31 cellular contexts compared by ENCODE assay signal in the genomic region with DNA sequence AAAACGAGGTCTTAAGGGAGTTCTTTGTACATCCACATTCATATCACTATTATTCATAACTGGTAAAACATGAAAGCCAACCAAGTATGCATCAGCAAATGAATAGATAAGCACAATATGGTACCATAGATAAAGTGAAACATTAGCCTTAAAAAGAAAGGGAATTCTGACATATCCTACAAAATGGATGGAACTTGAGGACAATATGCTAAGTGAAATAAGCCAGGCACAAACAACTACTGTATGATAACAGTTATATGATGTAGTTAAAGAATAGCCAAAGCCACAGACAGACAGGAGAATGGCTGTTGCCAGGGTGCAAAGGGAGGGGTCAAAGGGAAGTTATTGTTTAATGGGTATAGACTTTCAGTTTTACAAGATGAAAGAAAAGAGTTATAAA.
DNase-seq lines count a peak whose midpoint lies in the region; ATAC-seq, FAIRE-seq and TF ChIP-seq lines count a peak whose summit lies in the region.
"Had no signal": no experiment of that assay in that cellular context is flagged by ENCODE, and none has a peak within 500 bp of the region (broad histone marks: within the 10 kb centered on the region; RNA-seq: fewer than 3 reads in every experiment).

No MANE protein-coding gene starts in this region.

- H3K4me2 ChIP-seq in IMR-90 (ENCODE audit: low read depth, low read length) = no peak overlapping the region

- no peak overlapping the region for H2BK5ac ChIP-seq in IMR-90 (ENCODE audit: low read depth, low read length, poor library complexity, severe bottlenecking)

- FAIRE-seq in small intestine (lab: Jason Lieb, UNC) = no peak
- no peak for FAIRE-seq in kidney (lab: Jason Lieb, UNC)
- FAIRE-seq: keratinocyte had no signal

- H3K9me3 ChIP-seq in IMR-90 (ENCODE audit: control insufficient read depth, insufficient read depth, low read length) = no peaks in the 10 kb centered on the region
- no peaks in the 10 kb centered on the region for H3K9me3 ChIP-seq in small intestine (ENCODE audit: control insufficient read depth, low read depth)
- H3K9me3 ChIP-seq in kidney (ENCODE audit: control insufficient read depth in 1 of 2, low read length in 2 of 2) = no peaks in the 10 kb centered on the region
- H3K9me3 ChIP-seq in lower lobe of right lung = no peaks in the 10 kb centered on the region
- H3K9me3 ChIP-seq: adrenal gland, body of pancreas, ovary had no signal

- no peak overlapping the region for H4K91ac ChIP-seq in IMR-90 (ENCODE audit: insufficient read depth, low read depth, low read length)

- no peaks in the 10 kb centered on the region; the same call in 1 of the 2 replicates for H3K9me1 ChIP-seq in IMR-90 (ENCODE audit: insufficient read depth, low read length)

- no peak overlapping the region for H3K18ac ChIP-seq in IMR-90 (ENCODE audit: low read depth, low read length)

- H2AFZ ChIP-seq in IMR-90 (replicated peaks; ENCODE audit: low read length, poor library complexity) = no peak overlapping the region
- H2AFZ ChIP-seq: GM23248 had no signal

- DNase-seq in IMR-90 (peak; percentile 37), amniotic epithelial cell (ENCODE audit: low read depth) (peak; percentile 91), fibroblast of the aortic adventitia (ENCODE audit: low read depth) (peak; percentile 85), small intestine (peak; percentile 82), kidney (no peak), lower lobe of right lung (no peak), NCI-H1092 (lab: John Stamatoyannopoulos, UW) (no peak), posterior cingulate gyrus (no peak)
- DNase-seq: activated CD4-positive, alpha-beta memory T cell treated with anti-CD3 and anti-CD28 coated beads for 36 hours; activated CD4-positive, alpha-beta T cell treated with anti-CD3 and anti-CD28 coated beads for 1 hour; activated CD8-positive, alpha-beta memory T cell treated with anti-CD3 and anti-CD28 coated beads, Interleukin-2, amount 50 U/mL, for 4 hours; activated naive CD4-positive, alpha-beta T cell treated with anti-CD3 and anti-CD28 coated beads, Interleukin-2, amount 10 ng/mL, durations not matched to agents 7 days and 5 days; adrenal gland; body of pancreas; C1 segment of cervical spinal cord; COR-L47; glutamatergic neuron; GM23248; HFFc6; naive thymus-derived CD8-positive, alpha-beta T cell; NCI-H1417 treated with DMSO at 0.1 percent for 48 hours; NCI-H2081; NCI-H2227 treated with DMSO at 0.1 percent for 48 hours; NCI-H526 treated with DMSO at 0.1 percent for 48 hours; ovary; Right ventricle myocardium superior; stimulated activated naive B cell treated with anti-CD40 and anti-IgM and Interleukin-4, amounts not matched to agents 10 μg/mL and 1 μg/mL and 100 μg/mL, for 72 hours; substantia nigra; T-helper 2 cell had no signal

- intact Hi-C loops in IMR-90 (cut with micrococcal nuclease) (no loop called here), kidney (cut with DNase I) (no loop called here), lower lobe of right lung (cut with DNase I) (no loop called here), posterior cingulate gyrus (cut with DNase I) (no loop called here)

- H3K79me1 ChIP-seq in IMR-90 (ENCODE audit: low read depth in 1 of 2, low read length in 2 of 2) = peaks cover 26 to 53% of the 10 kb centered on the region in 2 experiments

- H3K36me3 ChIP-seq in IMR-90 (ENCODE audit: control insufficient read depth, insufficient read depth, low read length) (peaks cover 3% of the 10 kb centered on the region; the same call in 1 of the 2 replicates), small intestine (ENCODE audit: control insufficient read depth in 2 of 2, insufficient read depth in 2 of 2, low read length in 2 of 2) (no peaks in the 10 kb centered on the region), kidney (ENCODE audit: control insufficient read depth in 1 of 2, insufficient read depth in 2 of 2, low read length in 2 of 2) (no peaks in the 10 kb centered on the region), lower lobe of right lung (no peaks in the 10 kb centered on the region)
- H3K36me3 ChIP-seq: adrenal gland, ovary had no signal

- 0 out of 2 replicates have a peak, but pooled peaks cover 3% of the 10 kb centered on the region for H4K20me1 ChIP-seq in IMR-90 (ENCODE audit: insufficient read depth, low read length)

- no peak overlapping the region for H2AK9ac ChIP-seq in IMR-90 (replicated peaks; ENCODE audit: low read depth, low read length, poor library complexity)

- no peak overlapping the region for H3K4ac ChIP-seq in IMR-90 (ENCODE audit: low read depth, low read length)

- POLR2A ChIA-PET in IMR-90 (lab: Charles Lee; ENCODE audit: unreplicated experiment) = no interaction called here

- in situ Hi-C loops in IMR-90 (cut with MboI; ENCODE audit: low sequenced_read_pairs) = no loop called here

- CTCF ChIA-PET in IMR-90 (lab: Yijun Ruan, JAX) = no interaction called here

- H3K4me1 ChIP-seq in IMR-90 (ENCODE audit: control insufficient read depth, insufficient read depth, low read length) = no peaks in the 10 kb centered on the region; the same call in 1 of the 2 replicates
- peaks cover 0 to 2% of the 10 kb centered on the region in 2 donors for H3K4me1 ChIP-seq in small intestine (ENCODE audit: control insufficient read depth in 2 of 2, insufficient read depth in 1 of 2, low read depth in 1 of 2, low read length in 1 of 2)
- H3K4me1 ChIP-seq in kidney (ENCODE audit: control insufficient read depth in 1 of 2, insufficient read depth in 1 of 2, low read depth in 1 of 2, low read length in 2 of 2) = peaks cover 0 to 6% of the 10 kb centered on the region in 2 donors
- H3K4me1 ChIP-seq in lower lobe of right lung = no peaks in the 10 kb centered on the region

- no peak overlapping the region for H2BK15ac ChIP-seq in IMR-90 (ENCODE audit: low read depth, low read length)

- H3K4me3 ChIP-seq in IMR-90 (ENCODE audit: insufficient read depth, low read depth, low read length) (no peak overlapping the region), fibroblast of the aortic adventitia (ENCODE audit: low read depth, low read length) (no peak overlapping the region), small intestine (ENCODE audit: low read depth in 1 of 2, low read length in 2 of 2) (no peak overlapping the region), kidney (ENCODE audit: low read length in 2 of 2) (no peak overlapping the region), lower lobe of right lung (no peak overlapping the region)
- H3K4me3 ChIP-seq: adrenal gland, body of pancreas, GM23248, ovary had no signal

- TF ChIP-seq POLR2A in IMR-90 (IDR thresholded peaks at IDR 0.05; ENCODE audit: low read depth, low read length) = no peak

- no peak overlapping the region for H3K14ac ChIP-seq in IMR-90 (replicated peaks; ENCODE audit: low read depth, low read length)

- no peak overlapping the region for H4K5ac ChIP-seq in IMR-90 (ENCODE audit: low read depth, low read length)

- no peak overlapping the region for H2BK20ac ChIP-seq in IMR-90 (ENCODE audit: low read depth, low read length)

- TF ChIP-seq CTCF in IMR-90 (conservative IDR thresholded peaks at IDR 0.05; ENCODE audit: low read depth, low read length) = no peak
- no peak for TF ChIP-seq CTCF in fibroblast of the aortic adventitia (IDR thresholded peaks at IDR 0.05; ENCODE audit: insufficient read depth, low read length)
- TF ChIP-seq CTCF in kidney (IDR thresholded peaks at IDR 0.05; ENCODE audit: borderline replicate concordance, extremely low read depth, insufficient read depth) = no peak
- TF ChIP-seq CTCF in lower lobe of right lung (IDR thresholded peaks at IDR 0.05) = no peak

- H2AK5ac ChIP-seq in IMR-90 (ENCODE audit: low read depth, low read length) = no peak overlapping the region

- H3K27ac ChIP-seq in IMR-90 (ENCODE audit: insufficient read depth, low read length) (no peak overlapping the region), small intestine (ENCODE audit: low read depth in 1 of 2, low read length in 1 of 2) (no peak overlapping the region), kidney (ENCODE audit: low read depth in 2 of 2, low read length in 2 of 2) (no peak overlapping the region), lower lobe of right lung (no peak overlapping the region)
- H3K27ac ChIP-seq: adrenal gland, body of pancreas, GM23248, ovary had no signal

- dilution Hi-C loops in IMR-90 (cut with HindIII; ENCODE audit: low sequenced_read_pairs, unreplicated experiment) = no loop called here

- H3K9ac ChIP-seq in IMR-90 (ENCODE audit: low read depth, low read length) (no peak overlapping the region), kidney (ENCODE audit: low read length in 2 of 2) (no peak overlapping the region)
- H3K9ac ChIP-seq: GM23248 had no signal

- no peaks in the 10 kb centered on the region for H3K27me3 ChIP-seq in IMR-90 (ENCODE audit: control insufficient read depth, insufficient read depth, low read length)
- no peaks in the 10 kb centered on the region for H3K27me3 ChIP-seq in small intestine (ENCODE audit: control insufficient read depth in 2 of 2, insufficient read depth in 2 of 2, low read length in 2 of 2)
- no peaks in the 10 kb centered on the region for H3K27me3 ChIP-seq in lower lobe of right lung (ENCODE audit: low read depth)
- H3K27me3 ChIP-seq: adrenal gland, body of pancreas, ovary had no signal

- H2BK120ac ChIP-seq in IMR-90 (ENCODE audit: low read depth, low read length) = no peak overlapping the region

- no peak overlapping the region for H3K23ac ChIP-seq in IMR-90 (ENCODE audit: low read depth, low read length)

- no peak overlapping the region for H3K56ac ChIP-seq in IMR-90 (ENCODE audit: extremely low read depth, insufficient read depth, low read length)

- TF ChIP-seq RAD21 in IMR-90 (IDR thresholded peaks at IDR 0.05; ENCODE audit: low read length) = no peak

- no CpG with 5 or more reads among the region's 1 CpG for WGBS in IMR-90 (ENCODE audit: extremely low coverage in 2 of 2, insufficient read length in 1 of 2), 2 experiments
- WGBS in small intestine, 3 donors = 14 to 63% (median 46%) methylated on average over 1 of the region's 1 CpG

- BruUV-seq in IMR-90 (replicated peaks; lab: Mats Ljungman, UMichigan) = no TSS peak

- ATAC-seq in IMR-90 (ENCODE audit: low read depth) (no peak), lower lobe of right lung (no peak)
- ATAC-seq: body of pancreas; naive thymus-derived CD8-positive, alpha-beta T cell; SK-N-SH treated with all-trans-retinoic acid at 6 μM for 48 hours; stimulated activated naive B cell treated with anti-CD40 and anti-IgM and Interleukin-4, amounts not matched to agents 10 μg/mL and 1 μg/mL and 100 μg/mL, for 72 hours had no signal

- H4K8ac ChIP-seq in IMR-90 (ENCODE audit: low read depth in 2 of 2, low read length in 2 of 2) = no peak overlapping the region

TF ChIP-seq in IMR-90, 13 proteins besides CTCF, POLR2A, EP300 and RAD21 (continues in another document):
- TF ChIP-seq CHD1 (IDR thresholded peaks at IDR 0.05; ENCODE audit: low read depth, low read length) = no peak
- no peak for TF ChIP-seq MAZ (IDR thresholded peaks at IDR 0.05; ENCODE audit: borderline replicate concordance, low read depth, low read length)
- no peak for TF ChIP-seq RFX5 (IDR thresholded peaks at IDR 0.05; ENCODE audit: low read depth, low read length)
- no peak for TF ChIP-seq CEBPB (IDR thresholded peaks at IDR 0.05; ENCODE audit: low read depth, low read length)
- no peak for TF ChIP-seq NFE2L2 (IDR thresholded peaks at IDR 0.05; ENCODE audit: low read depth, low read length)
- TF ChIP-seq SMC3 (IDR thresholded peaks at IDR 0.05; ENCODE audit: low read depth, low read length) = no peak
- no peak for TF ChIP-seq RCOR1 (IDR thresholded peaks at IDR 0.05; ENCODE audit: insufficient replicate concordance, low read length)

Comparison
In these comparisons a context has a peak if more than half of its experiments do, and no peak if none do; other contexts are left out.
1. DNase-seq: peak in IMR-90 (single experiment), amniotic epithelial cell (single experiment), fibroblast of the aortic adventitia (single experiment) and small intestine (single experiment); none in kidney (single experiment), lower lobe of right lung (single experiment), NCI-H1092 (single experiment) and posterior cingulate gyrus (0 of 10).